ENCODE assay signal across 1 cellular context in the genomic region with DNA sequence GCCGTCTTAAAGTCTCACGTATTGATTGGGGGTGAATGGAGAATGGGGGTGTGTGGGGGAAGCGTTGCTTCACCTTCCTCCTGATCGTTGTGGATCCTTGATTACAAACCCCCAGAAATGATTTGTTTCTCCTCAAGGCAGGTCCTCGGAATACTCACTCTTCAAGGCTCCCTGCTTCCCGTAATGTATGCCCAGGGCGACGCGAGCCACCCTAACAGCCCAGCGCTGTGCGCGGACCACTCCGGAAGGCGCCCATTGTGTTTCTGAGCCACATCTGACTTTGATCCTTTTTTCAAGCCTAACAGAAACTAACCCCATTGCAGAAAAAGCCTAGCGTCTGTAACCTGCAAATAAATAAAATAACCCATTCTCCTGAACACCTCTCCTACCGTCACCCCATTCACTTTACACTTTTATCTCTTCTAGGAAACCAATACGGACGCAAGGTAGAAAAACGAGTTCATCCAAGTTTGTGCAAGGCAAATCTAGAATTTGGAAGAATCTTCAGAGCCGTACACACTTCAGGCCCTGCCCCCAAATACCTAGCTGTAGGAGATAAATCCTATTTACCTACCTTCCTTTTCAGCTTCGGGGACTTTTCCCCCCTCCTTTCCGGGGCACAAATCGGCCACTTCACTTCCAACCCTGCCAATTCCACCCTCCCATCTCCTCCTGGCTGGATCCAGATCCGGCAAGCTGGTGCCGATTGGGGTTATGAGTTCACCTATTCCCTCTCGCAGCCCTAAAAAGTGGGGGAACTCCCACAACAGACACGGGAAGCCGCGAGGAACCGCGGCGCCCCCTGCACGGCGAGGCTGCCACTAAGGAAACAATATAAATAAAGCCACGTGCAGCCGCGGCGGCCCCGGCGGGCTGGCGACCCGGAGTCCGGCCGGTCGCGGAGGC.
A peak's percentile ranks its signal among the peaks of the same experiment; 100 is the strongest.
TF ChIP-seq lines count a peak whose summit lies in the region.

No MANE protein-coding gene starts in this region.

TF ChIP-seq in HepG2, 621 proteins besides CTCF, POLR2A, EP300 and RAD21 (continued from another document):
- TF ChIP-seq, protein P1, sequence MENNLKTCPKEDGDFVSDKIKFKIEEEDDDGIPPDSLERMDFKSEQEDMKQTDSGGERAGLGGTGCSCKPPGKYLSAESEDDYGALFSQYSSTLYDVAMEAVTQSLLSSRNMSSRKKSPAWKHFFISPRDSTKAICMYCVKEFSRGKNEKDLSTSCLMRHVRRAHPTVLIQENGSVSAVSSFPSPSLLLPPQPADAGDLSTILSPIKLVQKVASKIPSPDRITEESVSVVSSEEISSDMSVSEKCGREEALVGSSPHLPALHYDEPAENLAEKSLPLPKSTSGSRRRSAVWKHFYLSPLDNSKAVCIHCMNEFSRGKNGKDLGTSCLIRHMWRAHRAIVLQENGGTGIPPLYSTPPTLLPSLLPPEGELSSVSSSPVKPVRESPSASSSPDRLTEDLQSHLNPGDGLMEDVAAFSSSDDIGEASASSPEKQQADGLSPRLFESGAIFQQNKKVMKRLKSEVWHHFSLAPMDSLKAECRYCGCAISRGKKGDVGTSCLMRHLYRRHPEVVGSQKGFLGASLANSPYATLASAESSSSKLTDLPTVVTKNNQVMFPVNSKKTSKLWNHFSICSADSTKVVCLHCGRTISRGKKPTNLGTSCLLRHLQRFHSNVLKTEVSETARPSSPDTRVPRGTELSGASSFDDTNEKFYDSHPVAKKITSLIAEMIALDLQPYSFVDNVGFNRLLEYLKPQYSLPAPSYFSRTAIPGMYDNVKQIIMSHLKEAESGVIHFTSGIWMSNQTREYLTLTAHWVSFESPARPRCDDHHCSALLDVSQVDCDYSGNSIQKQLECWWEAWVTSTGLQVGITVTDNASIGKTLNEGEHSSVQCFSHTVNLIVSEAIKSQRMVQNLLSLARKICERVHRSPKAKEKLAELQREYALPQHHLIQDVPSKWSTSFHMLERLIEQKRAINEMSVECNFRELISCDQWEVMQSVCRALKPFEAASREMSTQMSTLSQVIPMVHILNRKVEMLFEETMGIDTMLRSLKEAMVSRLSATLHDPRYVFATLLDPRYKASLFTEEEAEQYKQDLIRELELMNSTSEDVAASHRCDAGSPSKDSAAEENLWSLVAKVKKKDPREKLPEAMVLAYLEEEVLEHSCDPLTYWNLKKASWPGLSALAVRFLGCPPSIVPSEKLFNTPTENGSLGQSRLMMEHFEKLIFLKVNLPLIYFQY (CRISPR knock-in tag; IDR thresholded peaks at IDR 0.05; ENCODE audit: borderline replicate concordance), result 0 out of 2 replicates have a peak, but pooled peaks have one; percentile 22
- TF ChIP-seq KDM2A (CRISPR knock-in tag; IDR thresholded peaks at IDR 0.05; ENCODE audit: borderline replicate concordance, low read depth), result peak; percentile 54; the same call in 1 of the 2 replicates
- peak; percentile 56; the same call in 1 of the 2 replicates for TF ChIP-seq SAP130 (CRISPR knock-in tag; IDR thresholded peaks at IDR 0.05; ENCODE audit: low read depth)
- TF ChIP-seq ZNF790 (CRISPR knock-in tag; IDR thresholded peaks at IDR 0.05; ENCODE audit: borderline replicate concordance), result 0 out of 2 replicates have a peak, but pooled peaks have one; percentile 22
- TF ChIP-seq TBX2 (CRISPR knock-in tag; IDR thresholded peaks at IDR 0.05; ENCODE audit: borderline replicate concordance), result peak; percentile 27; the same call in 1 of the 2 replicates
- TF ChIP-seq MYC (CRISPR knock-in tag; IDR thresholded peaks at IDR 0.05; ENCODE audit: borderline replicate concordance), result peak; percentile 75; the same call in 1 of the 2 replicates
- no peak for TF ChIP-seq ZNF264 (CRISPR knock-in tag; IDR thresholded peaks at IDR 0.05)
- peak; percentile 57; the same call in 1 of the 3 replicates for TF ChIP-seq MXI1 (IDR thresholded peaks at IDR 0.05; ENCODE audit: borderline replicate concordance, low read depth, low read length)
- peak; percentile 14 for TF ChIP-seq IKZF4 (CRISPR knock-in tag; IDR thresholded peaks at IDR 0.05; ENCODE audit: borderline replicate concordance, low read depth, not compliant biosample characterization)
- TF ChIP-seq FOXK2 (IDR thresholded peaks at IDR 0.05), result 0 out of 2 replicates have a peak, but pooled peaks have one; percentile 5
- TF ChIP-seq ZNF441 (CRISPR knock-in tag; IDR thresholded peaks at IDR 0.05; ENCODE audit: borderline replicate concordance), result 0 out of 2 replicates have a peak, but pooled peaks have one; percentile 15
- TF ChIP-seq, protein P2, sequence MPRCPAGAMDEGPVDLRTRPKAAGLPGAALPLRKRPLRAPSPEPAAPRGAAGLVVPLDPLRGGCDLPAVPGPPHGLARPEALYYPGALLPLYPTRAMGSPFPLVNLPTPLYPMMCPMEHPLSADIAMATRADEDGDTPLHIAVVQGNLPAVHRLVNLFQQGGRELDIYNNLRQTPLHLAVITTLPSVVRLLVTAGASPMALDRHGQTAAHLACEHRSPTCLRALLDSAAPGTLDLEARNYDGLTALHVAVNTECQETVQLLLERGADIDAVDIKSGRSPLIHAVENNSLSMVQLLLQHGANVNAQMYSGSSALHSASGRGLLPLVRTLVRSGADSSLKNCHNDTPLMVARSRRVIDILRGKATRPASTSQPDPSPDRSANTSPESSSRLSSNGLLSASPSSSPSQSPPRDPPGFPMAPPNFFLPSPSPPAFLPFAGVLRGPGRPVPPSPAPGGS (CRISPR knock-in tag; IDR thresholded peaks at IDR 0.05), result 0 out of 2 replicates have a peak, but pooled peaks have one; percentile 14
- TF ChIP-seq ASH2L (IDR thresholded peaks at IDR 0.05; ENCODE audit: insufficient read length, low read depth, low read length), result peak; percentile 7
- no peak for TF ChIP-seq CENPX (CRISPR knock-in tag; IDR thresholded peaks at IDR 0.05)
- no peak for TF ChIP-seq PHB2 (IDR thresholded peaks at IDR 0.05; ENCODE audit: partially characterized antibody)
- TF ChIP-seq HDAC1 (CRISPR knock-in tag; IDR thresholded peaks at IDR 0.05), result peak; percentile 34; the same call in 1 of the 2 replicates
- TF ChIP-seq FOXK1 (CRISPR knock-in tag; IDR thresholded peaks at IDR 0.05; ENCODE audit: borderline replicate concordance, low read depth), result 0 out of 2 replicates have a peak, but pooled peaks have one; percentile 19
- TF ChIP-seq ZSCAN22 (CRISPR knock-in tag; IDR thresholded peaks at IDR 0.05), result no peak
- no peak for TF ChIP-seq ZNF660 (CRISPR knock-in tag; IDR thresholded peaks at IDR 0.05; ENCODE audit: borderline replicate concordance, low read depth)
- TF ChIP-seq MAFK (conservative IDR thresholded peaks at IDR 0.05 in 1 of 2, IDR thresholded peaks at IDR 0.05 in 1 of 2; ENCODE audit: low read length in 2 of 2), result no peak
- TF ChIP-seq, protein P3, sequence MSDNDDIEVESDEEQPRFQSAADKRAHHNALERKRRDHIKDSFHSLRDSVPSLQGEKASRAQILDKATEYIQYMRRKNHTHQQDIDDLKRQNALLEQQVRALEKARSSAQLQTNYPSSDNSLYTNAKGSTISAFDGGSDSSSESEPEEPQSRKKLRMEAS (IDR thresholded peaks at IDR 0.05), result peak; percentile 80
